In the genomic region with DNA sequence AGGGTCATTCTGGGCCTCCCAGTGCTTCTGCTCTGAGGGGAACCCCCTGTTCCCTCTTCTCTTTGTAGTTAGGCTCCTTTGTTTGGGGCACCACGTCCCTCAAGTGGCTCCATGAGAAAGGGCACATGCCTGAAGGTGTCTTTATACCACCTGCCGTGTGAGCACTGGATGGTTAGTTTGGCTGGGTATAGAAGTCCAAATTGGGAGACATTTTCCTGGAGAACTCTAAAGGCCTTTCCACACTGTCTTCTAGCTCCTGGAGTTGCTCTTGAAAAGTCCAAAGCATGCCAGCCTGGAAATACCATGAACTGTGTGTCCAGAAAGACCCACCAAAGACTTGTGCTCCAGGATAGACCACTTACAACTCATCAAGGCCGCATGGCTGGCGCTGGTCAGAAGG, we compare ENCODE assay signal across 14 cellular contexts. TPM values are rescaled to one million over a fixed set of nuclear protein-coding genes. Genes with fewer than 3 reads are reported as not detected.
DNase-seq lines count a peak whose midpoint lies in the region; ATAC-seq and TF ChIP-seq lines count a peak whose summit lies in the region.
"Had no signal": no experiment of that assay in that cellular context is flagged by ENCODE, and none has a peak within 500 bp of the region (broad histone marks: within the 10 kb centered on the region; RNA-seq: fewer than 3 reads in every experiment).

No MANE protein-coding gene starts in this region.

- H3K4me3 ChIP-seq in HEK293 (ENCODE audit: low read depth, low read length) = no peak overlapping the region
- no peak overlapping the region for H3K4me3 ChIP-seq in Karpas-422 (ENCODE audit: low read length)
- H3K4me3 ChIP-seq in H7 (ENCODE audit: insufficient read depth, low read depth, low read length) = no peak overlapping the region
- H3K4me3 ChIP-seq: A549 had no signal

- no peak for ATAC-seq in effector memory CD8-positive, alpha-beta T cell (replicated peaks)
- no peak for ATAC-seq in natural killer cell treated with Interleukin-12 subunit alpha and Interleukin-12 subunit beta and Interleukin-15 and Interleukin-18, amount 100 ng/mL, for 72 hours
- ATAC-seq: A549, HCT116 had no signal

- POLR2A ChIA-PET in HEK293 (lab: Yijun Ruan, JAX) = no interaction called here

- no peak overlapping the region for H3K14ac ChIP-seq in H9 (ENCODE audit: insufficient read depth, low read length)

- no peak overlapping the region for H4K8ac ChIP-seq in H9 (replicated peaks; ENCODE audit: insufficient read length, low read depth, low read length)

- H2AFZ ChIP-seq in Karpas-422 (ENCODE audit: low read length) = no peak overlapping the region
- H2AFZ ChIP-seq in H9 (ENCODE audit: low read length) = no peak overlapping the region

- H3K4ac ChIP-seq in H9 (ENCODE audit: low read depth, low read length) = no peak overlapping the region

- H3K18ac ChIP-seq in H9 (ENCODE audit: insufficient read length, low read depth, low read length) = no peak overlapping the region

- no peak for DNase-seq in Karpas-422
- no peak for DNase-seq in effector memory CD8-positive, alpha-beta T cell
- DNase-seq in natural killer cell treated with Interleukin-12 subunit alpha and Interleukin-12 subunit beta and Interleukin-15 and Interleukin-18, amount 100 ng/mL, for 72 hours (ENCODE audit: low spot score) = no peak
- DNase-seq in H9 = no peak
- no peak for DNase-seq in mesenteric fat pad (ENCODE audit: low spot score)
- no peak for DNase-seq in H7
- DNase-seq: Caco-2; CD8-positive, alpha-beta memory T cell; DND-41; GDM1 had no signal

- peak overlapping the region; percentile 99 for H3K27ac Mint-ChIP-seq in effector memory CD8-positive, alpha-beta T cell
- H3K27ac Mint-ChIP-seq in natural killer cell treated with Interleukin-12 subunit alpha and Interleukin-12 subunit beta and Interleukin-15 and Interleukin-18, amount 100 ng/mL, for 72 hours = peak overlapping the region; percentile 92 to 93
- H3K27ac Mint-ChIP-seq in H9 = no peak overlapping the region

- WGBS in H9 (ENCODE audit: extremely low coverage, insufficient read length, low lambda C conversion rate) = no CpG with 5 or more reads among the region's 4 CpGs

- no peaks in the 10 kb centered on the region for H3K79me1 ChIP-seq in H9 (ENCODE audit: insufficient read depth, low read depth, low read length, poor library complexity, severe bottlenecking)

- H3K27me3 ChIP-seq in Karpas-422 (ENCODE audit: low read length) (no peaks in the 10 kb centered on the region), H9 (ENCODE audit: insufficient read depth, low read length) (no peaks in the 10 kb centered on the region), H7 (ENCODE audit: control insufficient read depth, insufficient read depth, low read length) (no peaks in the 10 kb centered on the region)

- H2BK20ac ChIP-seq in H9 (ENCODE audit: low read depth, low read length, poor library complexity, severe bottlenecking) = no peak overlapping the region

- H3K4me1 ChIP-seq in HEK293 (ENCODE audit: control insufficient read depth, insufficient read depth, low read length) = no peaks in the 10 kb centered on the region
- H3K4me1 ChIP-seq in Karpas-422 (ENCODE audit: low read length) = peaks cover 78% of the 10 kb centered on the region
- H3K4me1 ChIP-seq in H9 (ENCODE audit: insufficient read depth, low read length) = no peaks in the 10 kb centered on the region
- H3K4me1 ChIP-seq: Caco-2 had no signal

- peak overlapping the region; percentile 65 to 71 for H3K4me3 Mint-ChIP-seq in effector memory CD8-positive, alpha-beta T cell
- peak overlapping the region; percentile 13 for H3K4me3 Mint-ChIP-seq in natural killer cell treated with Interleukin-12 subunit alpha and Interleukin-12 subunit beta and Interleukin-15 and Interleukin-18, amount 100 ng/mL, for 72 hours
- H3K4me3 Mint-ChIP-seq in H9 = no peak overlapping the region

- TF ChIP-seq CTCF in HEK293 (tag by site-specific recombination; IDR thresholded peaks at IDR 0.05) (no peak), H9 (conservative IDR thresholded peaks at IDR 0.05) (no peak)

- no peaks in the 10 kb centered on the region for H3K9me3 ChIP-seq in HEK293 (ENCODE audit: control insufficient read depth, insufficient read depth, low read depth, low read length)
- peaks cover 8% of the 10 kb centered on the region for H3K9me3 ChIP-seq in Karpas-422 (ENCODE audit: low read length)
- H3K9me3 ChIP-seq in H9 (ENCODE audit: control insufficient read depth, low read depth, low read length) = no peaks in the 10 kb centered on the region

- no peak overlapping the region for H2BK12ac ChIP-seq in H9 (ENCODE audit: insufficient read length, low read depth, low read length)

- H4K5ac ChIP-seq in H9 (ENCODE audit: insufficient read length, low read depth, low read length) = no peak overlapping the region

- peaks cover 17 to 22% of the 10 kb centered on the region in 2 donors for H3K9me3 Mint-ChIP-seq in effector memory CD8-positive, alpha-beta T cell
- H3K9me3 Mint-ChIP-seq in natural killer cell treated with Interleukin-12 subunit alpha and Interleukin-12 subunit beta and Interleukin-15 and Interleukin-18, amount 100 ng/mL, for 72 hours = peaks cover 8% of the 10 kb centered on the region
- H3K9me3 Mint-ChIP-seq in H9 = peaks cover 14 to 17% of the 10 kb centered on the region in 2 experiments

- H3K27ac ChIP-seq in HEK293 (ENCODE audit: extremely low read depth, low read depth, low read length) (no peak overlapping the region), Karpas-422 (ENCODE audit: low read length) (peak overlapping the region; percentile 79; the same call in 1 of the 2 replicates), H9 (ENCODE audit: insufficient read length, low read depth, low read length) (no peak overlapping the region)
- H3K27ac ChIP-seq: A549 had no signal

- H4K91ac ChIP-seq in H9 (ENCODE audit: insufficient read length, low read depth, low read length) = no peak overlapping the region

- no peak overlapping the region for H2BK120ac ChIP-seq in H9 (ENCODE audit: low read depth, low read length, poor library complexity, severe bottlenecking)

- H3K23ac ChIP-seq in H9 (ENCODE audit: insufficient read length, low read depth, low read length) = no peak overlapping the region

- H3K36me3 ChIP-seq in HEK293 (ENCODE audit: control insufficient read depth in 2 of 2, insufficient read depth in 1 of 2, low read length in 2 of 2) (no peaks in the 10 kb centered on the region), Karpas-422 (ENCODE audit: insufficient read depth, low read length) (no peaks in the 10 kb centered on the region; the same call in 1 of the 2 replicates), H7 (replicated peaks; ENCODE audit: control insufficient read depth, insufficient read depth, low read length) (no peaks in the 10 kb centered on the region)

- CTCF ChIA-PET in HEK293 (lab: Yijun Ruan, JAX) = interaction anchor here (3.7 kb wide), 1 partner anchor 9 kb away, joined by 30 read pairs; no protein-coding TSS in a partner anchor

- no peak overlapping the region for H3K56ac ChIP-seq in H9 (ENCODE audit: insufficient read length, low read depth, low read length)

- H3T11ph ChIP-seq in H9 (ENCODE audit: low read length) = no peak overlapping the region

- H2BK15ac ChIP-seq in H9 (ENCODE audit: low read depth, low read length) = no peak overlapping the region

- no peak overlapping the region for H3K4me2 ChIP-seq in Karpas-422 (ENCODE audit: low read depth, low read length, poor library complexity, severe bottlenecking)
- H3K4me2 ChIP-seq in H9 (ENCODE audit: insufficient read depth, insufficient read length, low read length) = no peak overlapping the region
- H3K4me2 ChIP-seq: A549 had no signal

- H3K9ac ChIP-seq in Karpas-422 (ENCODE audit: low read length) (no peak overlapping the region), H9 (ENCODE audit: extremely low read depth, insufficient read length, low read length) (no peak overlapping the region)

- no peaks in the 10 kb centered on the region for H3K23me2 ChIP-seq in H9 (ENCODE audit: insufficient read length, low read depth, low read length, poor library complexity, severe bottlenecking)

- no peaks in the 10 kb centered on the region for H3K79me2 ChIP-seq in Karpas-422 (ENCODE audit: low read length)
- no peaks in the 10 kb centered on the region for H3K79me2 ChIP-seq in H9 (ENCODE audit: insufficient read depth, low read length)

- no peaks in the 10 kb centered on the region for H3K27me3 Mint-ChIP-seq in effector memory CD8-positive, alpha-beta T cell
- no peaks in the 10 kb centered on the region for H3K27me3 Mint-ChIP-seq in natural killer cell treated with Interleukin-12 subunit alpha and Interleukin-12 subunit beta and Interleukin-15 and Interleukin-18, amount 100 ng/mL, for 72 hours
- peaks cover 5% of the 10 kb centered on the region; the same call in 1 of the 2 replicates for H3K27me3 Mint-ChIP-seq in H9 (ENCODE audit: low read depth)

- H4K20me1 ChIP-seq in Karpas-422 (ENCODE audit: insufficient read depth, low read depth, low read length) (no peaks in the 10 kb centered on the region), H9 (ENCODE audit: control insufficient read depth, insufficient read depth, insufficient read length) (no peaks in the 10 kb centered on the region)

- no peak overlapping the region for H2BK5ac ChIP-seq in H9 (ENCODE audit: insufficient read length, low read length)

- H2AK5ac ChIP-seq in H9 (ENCODE audit: insufficient read length, low read length) = no peak overlapping the region

- H3K9me2 ChIP-seq in Karpas-422 (replicated peaks; ENCODE audit: insufficient read depth, low read length) = no peaks in the 10 kb centered on the region

- peaks cover 25% of the 10 kb centered on the region for H3K36me3 Mint-ChIP-seq in effector memory CD8-positive, alpha-beta T cell (ENCODE audit: insufficient read depth)
- H3K36me3 Mint-ChIP-seq in natural killer cell treated with Interleukin-12 subunit alpha and Interleukin-12 subunit beta and Interleukin-15 and Interleukin-18, amount 100 ng/mL, for 72 hours = peaks cover 9% of the 10 kb centered on the region
- peaks cover 6 to 19% (median 7%) of the 10 kb centered on the region in 3 experiments; a peak in 6 of 7 replicates for H3K36me3 Mint-ChIP-seq in H9 (ENCODE audit: insufficient read depth in 1 of 3, low read depth in 3 of 3)

- peaks cover 16 to 20% of the 10 kb centered on the region in 2 donors for H3K4me1 Mint-ChIP-seq in effector memory CD8-positive, alpha-beta T cell (ENCODE audit: low read depth in 2 of 2)
- H3K4me1 Mint-ChIP-seq in natural killer cell treated with Interleukin-12 subunit alpha and Interleukin-12 subunit beta and Interleukin-15 and Interleukin-18, amount 100 ng/mL, for 72 hours (ENCODE audit: low read depth in 2 of 2) = peaks cover 14 to 24% of the 10 kb centered on the region in 2 donors
- no peaks in the 10 kb centered on the region for H3K4me1 Mint-ChIP-seq in H9

RNA-seq across cellular contexts. Expression of a gene that starts 11.1 kb away (rescaled TPM):
- total RNA-seq in Karpas-422 (2014; rRNA removed; shearing (Covaris generic); ENCODE audit: low replicate concordance) = 0.34 and 0.43 TPM in 2 replicates
- not detected for total RNA-seq in natural killer cell treated with Interleukin-12 subunit alpha and Interleukin-12 subunit beta and Interleukin-15 and Interleukin-18, amount 100 ng/mL, for 72 hours
- total RNA-seq in H9 (2021) (0.07 and 0.09 TPM in 2 replicates), mesenteric fat pad (not detected)
- 0.04 TPM in 1 of 2 replicates, not detected in the other for total RNA-seq in H7 (2014; rRNA removed; shearing (Covaris generic))
- total RNA-seq: CD8-positive, alpha-beta memory T cell; H1 had no signal

RNA-seq across cellular contexts. Expression of a gene that starts 12.4 kb away (rescaled TPM):
- total RNA-seq in Karpas-422 (2014; rRNA removed; shearing (Covaris generic); ENCODE audit: low replicate concordance) = 11.7 and 38.4 TPM in 2 replicates
- total RNA-seq in natural killer cell treated with Interleukin-12 subunit alpha and Interleukin-12 subunit beta and Interleukin-15 and Interleukin-18, amount 100 ng/mL, for 72 hours = 1 to 10 TPM; 1.7 to 2.3 TPM
- 22.1 and 24.7 TPM in 2 replicates for total RNA-seq in H9 (2021)
- total RNA-seq in mesenteric fat pad = 11.0 TPM
- 17.3 and 22.2 TPM in 2 replicates for total RNA-seq in H7 (2014; rRNA removed; shearing (Covaris generic))

RNA-seq across cellular contexts. Expression of a gene that starts 48.6 kb away (rescaled TPM):
- 40.1 and 104 TPM in 2 replicates for total RNA-seq in Karpas-422 (2014; rRNA removed; shearing (Covaris generic); ENCODE audit: low replicate concordance)
- total RNA-seq in natural killer cell treated with Interleukin-12 subunit alpha and Interleukin-12 subunit beta and Interleukin-15 and Interleukin-18, amount 100 ng/mL, for 72 hours = 10 to 100 TPM; 30.0 to 41.2 TPM
- 22.3 and 24.8 TPM in 2 replicates for total RNA-seq in H9 (2021)
- 22.6 TPM for total RNA-seq in mesenteric fat pad
- total RNA-seq in H7 (2014; rRNA removed; shearing (Covaris generic)) = 11.2 and 20.2 TPM in 2 replicates

RNA-seq across cellular contexts. Expression of a gene that starts 58.5 kb away (rescaled TPM):
- total RNA-seq in Karpas-422 (2014; rRNA removed; shearing (Covaris generic); ENCODE audit: low replicate concordance) = 1.3 and 2.9 TPM in 2 replicates
- 1 to 10 TPM; 2.8 to 9.4 TPM for total RNA-seq in natural killer cell treated with Interleukin-12 subunit alpha and Interleukin-12 subunit beta and Interleukin-15 and Interleukin-18, amount 100 ng/mL, for 72 hours
- total RNA-seq in H9 (2021) (5.5 and 5.6 TPM in 2 replicates), mesenteric fat pad (4.3 TPM)
- total RNA-seq in H7 (2014; rRNA removed; shearing (Covaris generic)) = 0.15 and 0.28 TPM in 2 replicates

Comparison
In these comparisons a context has a peak if more than half of its experiments do, and no peak if none do; other contexts are left out.
1. H3K27ac Mint-ChIP-seq: peak in effector memory CD8-positive, alpha-beta T cell (2 of 2) and natural killer cell treated with Interleukin-12 subunit alpha and Interleukin-12 subunit beta and Interleukin-15 and Interleukin-18, amount 100 ng/mL, for 72 hours (2 of 2); none in H9 (0 of 3).
2. H3K4me3 Mint-ChIP-seq: peak in effector memory CD8-positive, alpha-beta T cell (2 of 2) and natural killer cell treated with Interleukin-12 subunit alpha and Interleukin-12 subunit beta and Interleukin-15 and Interleukin-18, amount 100 ng/mL, for 72 hours (single experiment); none in H9 (0 of 2).